In the genomic region with DNA sequence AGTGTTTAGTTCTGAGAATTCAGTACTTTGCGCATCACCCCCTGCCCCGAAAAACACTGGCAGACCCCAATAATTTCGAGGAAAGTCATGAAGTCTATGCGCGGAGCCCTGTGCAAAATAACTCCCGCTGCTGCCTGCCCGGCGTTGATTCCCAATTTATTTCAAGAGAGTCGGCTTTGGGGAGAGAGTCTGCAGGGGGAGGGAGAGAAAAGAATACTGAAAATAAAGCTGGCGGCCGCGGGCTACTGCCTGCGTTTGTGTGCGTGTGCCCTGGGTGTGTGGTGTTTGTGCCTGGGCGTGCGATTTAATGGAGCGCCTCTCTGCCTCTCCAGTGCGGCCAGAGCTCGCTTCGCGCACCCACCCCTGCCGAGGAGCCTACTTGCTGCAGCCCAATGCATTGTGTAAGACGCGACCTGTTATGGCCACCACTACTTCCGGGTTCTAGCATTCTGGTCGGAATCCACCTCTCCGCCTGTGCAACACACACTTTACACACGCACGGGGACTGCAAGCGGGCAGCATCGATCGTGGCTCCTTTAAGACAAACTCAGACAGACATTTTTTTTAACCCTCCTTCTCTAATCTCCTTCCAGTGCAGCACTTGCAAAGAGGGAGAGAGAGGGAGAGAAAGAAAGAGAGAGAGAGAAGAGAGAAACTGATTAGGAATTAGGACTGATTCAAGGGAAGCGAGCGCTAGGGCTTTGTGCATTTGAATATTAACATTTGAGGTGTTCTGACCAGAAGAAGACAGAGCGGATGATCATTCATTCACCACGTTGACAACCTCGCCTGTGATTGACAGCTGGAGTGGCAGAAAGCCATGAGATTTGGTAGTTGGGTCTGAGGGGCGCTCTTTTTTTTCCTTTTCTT, we compare ENCODE assay signal across 8 cellular contexts. TPM values are rescaled to one million over a fixed set of nuclear protein-coding genes. Genes with fewer than 3 reads are reported as not detected.
A peak's percentile ranks its signal among the peaks of the same experiment; 100 is the strongest.
DNase-seq lines count a peak whose midpoint lies in the region; ATAC-seq and TF ChIP-seq lines count a peak whose summit lies in the region.

MEIS1 (plus strand) TSS at position 447 of the 870 bp plus-strand sequence. CDS start 732 bp downstream, outside the sequence.

- TF ChIP-seq CTCF in AG10803 (conservative IDR thresholded peaks at IDR 0.05; ENCODE audit: low read length) (no peak), upper lobe of right lung (IDR thresholded peaks at IDR 0.05) (no peak)

- H3K27me3 ChIP-seq in mucosa of stomach (ENCODE audit: control insufficient read depth, insufficient read depth, low read length) (no peaks in the 10 kb centered on the region), upper lobe of right lung (peaks cover 30% of the 10 kb centered on the region)

- H3K36me3 Mint-ChIP-seq in activated CD4-positive, alpha-beta memory T cell treated with anti-CD3 and anti-CD28 coated beads, Interleukin-2, amount 10 ng/mL, durations not matched to agents 7 days and 5 days (ENCODE audit: low read depth), result no peaks in the 10 kb centered on the region

- peaks cover 27% of the 10 kb centered on the region for H3K4me1 Mint-ChIP-seq in activated CD4-positive, alpha-beta memory T cell treated with anti-CD3 and anti-CD28 coated beads, Interleukin-2, amount 10 ng/mL, durations not matched to agents 7 days and 5 days

- no peaks in the 10 kb centered on the region for H3K9me3 ChIP-seq in mucosa of stomach (ENCODE audit: control insufficient read depth, low read length)
- no peaks in the 10 kb centered on the region for H3K9me3 ChIP-seq in upper lobe of right lung

- H3K27ac ChIP-seq in upper lobe of right lung, result peak within 1 kb of the TSS; percentile 93

- peak; percentile 85 for ATAC-seq in GM18519 (IDR thresholded peaks at IDR 0.05; ENCODE audit: low FRiP score, unreplicated experiment)
- peak; percentile 84 for ATAC-seq in HG03103 (IDR thresholded peaks at IDR 0.05; ENCODE audit: low read depth, unreplicated experiment)
- ATAC-seq in upper lobe of right lung, result peak; percentile 90

- H3K36me3 ChIP-seq in mucosa of stomach (ENCODE audit: control insufficient read depth, insufficient read depth, low read length) (peaks cover 8% of the 10 kb centered on the region), upper lobe of right lung (no peaks in the 10 kb centered on the region)

- H3K9me3 Mint-ChIP-seq in activated CD4-positive, alpha-beta memory T cell treated with anti-CD3 and anti-CD28 coated beads, Interleukin-2, amount 10 ng/mL, durations not matched to agents 7 days and 5 days, result no peaks in the 10 kb centered on the region

- H3K27ac Mint-ChIP-seq in activated CD4-positive, alpha-beta memory T cell treated with anti-CD3 and anti-CD28 coated beads, Interleukin-2, amount 10 ng/mL, durations not matched to agents 7 days and 5 days, result no peak within 1 kb of the TSS

- peak within 1 kb of the TSS; percentile 65 for H3K4me3 Mint-ChIP-seq in activated CD4-positive, alpha-beta memory T cell treated with anti-CD3 and anti-CD28 coated beads, Interleukin-2, amount 10 ng/mL, durations not matched to agents 7 days and 5 days

- DNase-seq in AG10803 (ENCODE audit: low read depth), result peak; percentile 99
- DNase-seq in NCI-H2171 treated with DMSO at 0.1 percent for 48 hours (lab: John Stamatoyannopoulos, UW), result peak; percentile 95
- DNase-seq in activated CD4-positive, alpha-beta memory T cell treated with anti-CD3 and anti-CD28 coated beads, Interleukin-2, amount 10 ng/mL, durations not matched to agents 7 days and 5 days, result peak; percentile 50
- DNase-seq in fibroblast of peridontal ligament (ENCODE audit: extremely low read depth), result peak; percentile 58
- DNase-seq in upper lobe of right lung, result peak; percentile 87

- H3K4me3 ChIP-seq in AG10803 (ENCODE audit: low read length) (peak within 1 kb of the TSS; percentile 88), mucosa of stomach (ENCODE audit: low read length) (peak within 1 kb of the TSS; percentile 92), upper lobe of right lung (peak within 1 kb of the TSS; percentile 67)

- intact Hi-C loops in upper lobe of right lung (cut with DNase I), result loop anchor here (5.0 kb wide), 1 partner anchor 142 kb away; no protein-coding TSS in a partner anchor

- H3K9ac ChIP-seq in mucosa of stomach (ENCODE audit: low read length), result peak within 1 kb of the TSS; percentile 94

- H3K27me3 Mint-ChIP-seq in activated CD4-positive, alpha-beta memory T cell treated with anti-CD3 and anti-CD28 coated beads, Interleukin-2, amount 10 ng/mL, durations not matched to agents 7 days and 5 days, result peaks cover 88% of the 10 kb centered on the region

- CTCF ChIA-PET in activated CD4-positive, alpha-beta memory T cell treated with anti-CD3 and anti-CD28 coated beads, Interleukin-2, amount 10 ng/mL, durations not matched to agents 7 days and 5 days (lab: Charles Lee), result no interaction called here

- POLR2A ChIA-PET in activated CD4-positive, alpha-beta memory T cell treated with anti-CD3 and anti-CD28 coated beads, Interleukin-2, amount 10 ng/mL, durations not matched to agents 7 days and 5 days (lab: Charles Lee), result no interaction called here

- H3K4me1 ChIP-seq in mucosa of stomach (ENCODE audit: control insufficient read depth, insufficient read depth, low read length) (no peaks in the 10 kb centered on the region), upper lobe of right lung (peaks cover 4% of the 10 kb centered on the region)

RNA-seq across cellular contexts. Expression of gene MEIS1, which starts in this region (rescaled TPM):
- not detected for total RNA-seq in activated CD4-positive, alpha-beta memory T cell treated with anti-CD3 and anti-CD28 coated beads, Interleukin-2, amount 10 ng/mL, durations not matched to agents 7 days and 5 days
- 48.0 TPM for total RNA-seq in upper lobe of right lung

Comparison
In these comparisons a context has a peak if more than half of its experiments do, and no peak if none do; other contexts are left out.
1. Peak in every context shown above with its lines: DNase-seq, ATAC-seq, H3K4me3 ChIP-seq and H3K27ac ChIP-seq.
2. RNA of gene MEIS1 (total RNA-seq): 48.0 TPM in upper lobe of right lung (single experiment); not detected in activated CD4-positive, alpha-beta memory T cell treated with anti-CD3 and anti-CD28 coated beads, Interleukin-2, amount 10 ng/mL, durations not matched to agents 7 days and 5 days; every median in the first group is over 10 times any median in the second.
3. Peak in DNase-seq in activated CD4-positive, alpha-beta memory T cell treated with anti-CD3 and anti-CD28 coated beads, Interleukin-2, amount 10 ng/mL, durations not matched to agents 7 days and 5 days; RNA of the gene not detected or under 1 TPM.